Comparison of ENCODE assay signal across 19 cellular contexts in the genomic region with DNA sequence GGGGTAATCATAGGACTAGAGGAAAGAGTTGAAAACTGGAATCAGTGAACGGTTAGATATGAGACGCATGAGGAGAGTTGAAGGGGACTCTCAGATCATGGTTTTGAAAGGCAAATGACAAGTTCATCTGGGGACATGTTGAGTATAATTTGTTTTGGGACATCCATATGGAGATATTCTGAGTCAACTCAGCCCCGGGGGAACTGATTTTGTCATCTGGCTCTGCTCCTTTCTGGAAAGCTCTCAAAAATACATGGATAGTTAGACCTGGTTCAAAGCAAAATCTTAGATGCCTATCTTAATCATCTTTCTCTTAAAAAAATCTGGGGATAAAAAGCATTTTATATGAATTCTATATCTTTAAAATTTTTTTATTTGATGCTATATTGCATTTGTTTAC.
DNase-seq lines count a peak whose midpoint lies in the region; ATAC-seq and TF ChIP-seq lines count a peak whose summit lies in the region.
"Had no signal": no experiment of that assay in that cellular context is flagged by ENCODE, and none has a peak within 500 bp of the region (broad histone marks: within the 10 kb centered on the region; RNA-seq: fewer than 3 reads in every experiment).

No MANE protein-coding gene starts in this region.

- H3K36me3 ChIP-seq in BE2C: no peaks in the 10 kb centered on the region
- H3K36me3 ChIP-seq in colonic mucosa: no peaks in the 10 kb centered on the region
- H3K36me3 ChIP-seq: HAP-1, Peyer's patch had no signal

- no peaks in the 10 kb centered on the region for H3K9me3 ChIP-seq in BE2C
- no peaks in the 10 kb centered on the region for H3K9me3 ChIP-seq in colonic mucosa
- H3K9me3 ChIP-seq: HAP-1, Peyer's patch had no signal

- H3K27me3 ChIP-seq in BE2C (no peaks in the 10 kb centered on the region), colonic mucosa (no peaks in the 10 kb centered on the region)
- H3K27me3 ChIP-seq: Peyer's patch had no signal

- H3K27ac ChIP-seq in colonic mucosa: no peak overlapping the region
- H3K27ac ChIP-seq: HL-60, Peyer's patch had no signal

- H3K4me1 ChIP-seq in BE2C: peaks cover 20% of the 10 kb centered on the region
- no peaks in the 10 kb centered on the region for H3K4me1 ChIP-seq in colonic mucosa
- H3K4me1 ChIP-seq: HAP-1 had no signal

- TF ChIP-seq CTCF in BE2C (IDR thresholded peaks at IDR 0.05; ENCODE audit: low read depth, low read length) (no peak), colonic mucosa (IDR thresholded peaks at IDR 0.05) (no peak)

- intact Hi-C loops in colonic mucosa (cut with DNase I): no loop called here

- H3K4me3 ChIP-seq in BE2C (ENCODE audit: low read depth, low read length): no peak overlapping the region
- H3K4me3 ChIP-seq in colonic mucosa: no peak overlapping the region
- H3K4me3 ChIP-seq: GM23338, HAP-1, Peyer's patch had no signal

- no peak overlapping the region for H3K9ac ChIP-seq in colonic mucosa (ENCODE audit: low read depth in 2 of 2, low read length in 2 of 2)

- DNase-seq in BE2C: peak; percentile 67
- DNase-seq in DMS 273 treated with DMSO at 0.1 percent for 48 hours (lab: John Stamatoyannopoulos, UW): peak; percentile 15
- DNase-seq in NCI-H2171 (lab: John Stamatoyannopoulos, UW): peak; percentile 83
- DNase-seq in cerebellum (ENCODE audit: low spot score): peak; percentile 50
- DNase-seq in colonic mucosa: no peak
- no peak for DNase-seq in NCI-H748 (lab: John Stamatoyannopoulos, UW; ENCODE audit: unreplicated experiment)
- DNase-seq: CD4-positive, CD25-positive, alpha-beta regulatory T cell; DMS79 treated with DMSO at 0.1 percent for 48 hours; MV-4-11; NCI-H187; NCI-H510A; NCI-H748 treated with DMSO at 0.1 percent for 48 hours; Peyer's patch; SW 1271 had no signal

- ATAC-seq in GM19395 (IDR thresholded peaks at IDR 0.05; ENCODE audit: unreplicated experiment) (no peak), GM19351 (IDR thresholded peaks at IDR 0.05; ENCODE audit: unreplicated experiment) (no peak)
- ATAC-seq: GM23338 had no signal

Comparison
In these comparisons a context has a peak if more than half of its experiments do, and no peak if none do; other contexts are left out.
1. DNase-seq: peak in BE2C (single experiment), DMS 273 treated with DMSO at 0.1 percent for 48 hours (single experiment), NCI-H2171 (single experiment) and cerebellum (single experiment); none in colonic mucosa (single experiment) and NCI-H748 (single experiment).